2 cellular contexts compared by ENCODE assay signal in genomic region chr5:68416714-68417113, GRCh38.
A peak's percentile ranks its signal among the peaks of the same experiment; 100 is the strongest.
TF ChIP-seq lines count a peak whose summit lies in the region.

No MANE protein-coding gene starts in this region.

TF ChIP-seq in SK-N-SH treated with all-trans-retinoic acid at 6 μM for 48 hours, 23 proteins besides CTCF, POLR2A, EP300 and RAD21 (continued from another document):
- peak; percentile 74; the same call in 1 of the 2 replicates for TF ChIP-seq TSHZ2 (CRISPR knock-in tag; IDR thresholded peaks at IDR 0.05)
- peak; percentile 61 for TF ChIP-seq ISL1 (CRISPR knock-in tag; IDR thresholded peaks at IDR 0.05)
- no peak for TF ChIP-seq ZNF565 (CRISPR knock-in tag; conservative IDR thresholded peaks at IDR 0.05; ENCODE audit: low read depth)
TF ChIP-seq in SK-N-SH treated with all-trans-retinoic acid at 6 μM for 48 hours: peak in this region for 4.

TF ChIP-seq in H1, 55 proteins besides CTCF, POLR2A, EP300 and RAD21 (continued from another document):
- TF ChIP-seq SUZ12 (IDR thresholded peaks at IDR 0.05; ENCODE audit: low read length): no peak
- no peak for TF ChIP-seq BRCA1 (IDR thresholded peaks at IDR 0.05; ENCODE audit: low read depth, low read length)
- no peak for TF ChIP-seq CHD2 (IDR thresholded peaks at IDR 0.05; ENCODE audit: low read length)
- TF ChIP-seq CHD1 (IDR thresholded peaks at IDR 0.05; ENCODE audit: low read depth, low read length): no peak
- TF ChIP-seq CTBP2 (IDR thresholded peaks at IDR 0.05; ENCODE audit: borderline replicate concordance, insufficient read depth, insufficient read length, low read length): no peak
- TF ChIP-seq EGR1 (IDR thresholded peaks at IDR 0.05; ENCODE audit: borderline replicate concordance, low read depth, low read length): no peak
- TF ChIP-seq SIN3A (conservative IDR thresholded peaks at IDR 0.05 in 1 of 2, IDR thresholded peaks at IDR 0.05 in 1 of 2; ENCODE audit: low read depth in 1 of 2, low read length in 2 of 2): no peak
- no peak for TF ChIP-seq CHD7 (IDR thresholded peaks at IDR 0.05; ENCODE audit: insufficient replicate concordance, low read length)
- no peak for TF ChIP-seq EZH2 (IDR thresholded peaks at IDR 0.05; ENCODE audit: low read depth, low read length, severe bottlenecking)
- TF ChIP-seq RBBP5 (IDR thresholded peaks at IDR 0.05; ENCODE audit: borderline replicate concordance, low read depth, low read length): no peak
- TF ChIP-seq CREB1 (IDR thresholded peaks at IDR 0.05): no peak
- no peak for TF ChIP-seq CEBPB (IDR thresholded peaks at IDR 0.05; ENCODE audit: low read depth, low read length)
- TF ChIP-seq KDM4A (IDR thresholded peaks at IDR 0.05; ENCODE audit: low read depth, low read length, severe bottlenecking): no peak
TF ChIP-seq in H1: peak in this region for 0.
